In genomic region chr17:19239544-19239943, GRCh38 we compare ENCODE assay signal across 18 cellular contexts. TPM values are rescaled to one million over a fixed set of nuclear protein-coding genes. Genes with fewer than 3 reads are reported as not detected.
DNase-seq lines count a peak whose midpoint lies in the region; ATAC-seq and TF ChIP-seq lines count a peak whose summit lies in the region.
"Had no signal": no experiment of that assay in that cellular context is flagged by ENCODE, and none has a peak within 500 bp of the region (broad histone marks: within the 10 kb centered on the region; RNA-seq: fewer than 3 reads in every experiment).

No MANE protein-coding gene starts in this region.

- H3K4me1 ChIP-seq in gastroesophageal sphincter: peaks cover 0 to 55% (median 16%) of the 10 kb centered on the region in 3 donors
- H3K4me1 ChIP-seq in tibial artery: peaks cover 0 to 51% (median 18%) of the 10 kb centered on the region in 4 donors
- no peaks in the 10 kb centered on the region for H3K4me1 ChIP-seq in BE2C

- intact Hi-C loops in tibial artery (cut with DNase I; ENCODE audit: low total_unique reads): no loop called here

- H3K27ac ChIP-seq in gastroesophageal sphincter (peak overlapping the region in 3 of 4 donors; percentile 34 to 92 (median 90)), neural cell (ENCODE audit: low read length) (no peak overlapping the region), tibial artery (peak overlapping the region; percentile 83 to 93)

- no peak overlapping the region for H3K4me2 ChIP-seq in neural cell (ENCODE audit: low read length)

- H4K20me1 ChIP-seq in neural cell (ENCODE audit: insufficient read depth): no peaks in the 10 kb centered on the region

- TF ChIP-seq RAD21 in neural cell (conservative IDR thresholded peaks at IDR 0.05): no peak

- H3K27me3 ChIP-seq in gastroesophageal sphincter (no peaks in the 10 kb centered on the region), neural cell (ENCODE audit: insufficient read depth, low read depth, low read length) (no peaks in the 10 kb centered on the region), tibial artery (no peaks in the 10 kb centered on the region), BE2C (no peaks in the 10 kb centered on the region)

- no peak for ATAC-seq in gastroesophageal sphincter
- ATAC-seq: activated CD8-positive, alpha-beta memory T cell treated with anti-CD3 and anti-CD28 coated beads, Interleukin-2, amount 10 ng/mL, durations not matched to agents 7 days and 5 days had no signal

- H3K9me3 ChIP-seq in gastroesophageal sphincter: no peaks in the 10 kb centered on the region
- H3K9me3 ChIP-seq in neural cell (ENCODE audit: low read length): no peaks in the 10 kb centered on the region
- H3K9me3 ChIP-seq in tibial artery: no peaks in the 10 kb centered on the region
- no peaks in the 10 kb centered on the region for H3K9me3 ChIP-seq in BE2C

- DNase-seq in amniotic epithelial cell (ENCODE audit: low read depth): peak; percentile 43
- DNase-seq in tibial artery: peak in 1 of 2 donors; percentile 28
- no peak for DNase-seq in NCI-H2171 treated with DMSO at 0.1 percent for 48 hours (lab: John Stamatoyannopoulos, UW)
- no peak for DNase-seq in BE2C
- DNase-seq in Ammon's horn (ENCODE audit: low spot score): no peak
- DNase-seq: activated CD8-positive, alpha-beta memory T cell treated with anti-CD3 and anti-CD28 coated beads, Interleukin-2, amount 10 ng/mL, durations not matched to agents 7 days and 5 days; activated naive CD8-positive, alpha-beta T cell treated with anti-CD3 and anti-CD28 coated beads for 36 hours; CD8-positive, alpha-beta memory T cell; foreskin fibroblast; islet precursor cell; KBM-7; NCI-H1694; NCI-H774; SHP77 treated with DMSO at 0.1 percent for 48 hours; stimulated activated CD4-positive, alpha-beta T cell treated with anti-CD3 and anti-CD28 coated beads, Interleukin-4, amount 100 ng/mL, for 24 hours; stimulated activated naive CD4-positive, alpha-beta T cell had no signal

- TF ChIP-seq EP300 in gastroesophageal sphincter (IDR thresholded peaks at IDR 0.05) (no peak), neural cell (conservative IDR thresholded peaks at IDR 0.05; ENCODE audit: poor library complexity, severe bottlenecking) (no peak)

- no peak for TF ChIP-seq CTCF in gastroesophageal sphincter (IDR thresholded peaks at IDR 0.05)
- no peak for TF ChIP-seq CTCF in neural cell (IDR thresholded peaks at IDR 0.05; ENCODE audit: poor library complexity, severe bottlenecking)
- no peak for TF ChIP-seq CTCF in tibial artery (IDR thresholded peaks at IDR 0.05)
- TF ChIP-seq CTCF in BE2C (IDR thresholded peaks at IDR 0.05; ENCODE audit: low read depth, low read length): no peak

- no peak overlapping the region for H2AFZ ChIP-seq in neural cell (ENCODE audit: low read depth, low read length)

- no peaks in the 10 kb centered on the region for H3K9me2 ChIP-seq in neural cell (ENCODE audit: insufficient read depth, low read length)

- H3F3A ChIP-seq in neural cell (ENCODE audit: insufficient read depth, low read length, poor library complexity, severe bottlenecking): no peaks in the 10 kb centered on the region

- H3K36me3 ChIP-seq in gastroesophageal sphincter: no peaks in the 10 kb centered on the region
- no peaks in the 10 kb centered on the region for H3K36me3 ChIP-seq in neural cell (ENCODE audit: insufficient read depth, low read length)
- H3K36me3 ChIP-seq in tibial artery: no peaks in the 10 kb centered on the region
- no peaks in the 10 kb centered on the region for H3K36me3 ChIP-seq in BE2C

- H3K4me3 ChIP-seq in gastroesophageal sphincter (no peak overlapping the region), neural cell (ENCODE audit: low read length) (peak overlapping the region; percentile 24), tibial artery (no peak overlapping the region), BE2C (ENCODE audit: low read depth, low read length) (no peak overlapping the region)

- WGBS in gastroesophageal sphincter (ENCODE audit: low coverage in 1 of 2), 2 donors: 19 to 25% methylated on average over 4 to 6 of the region's 6 CpGs

- no peak for TF ChIP-seq POLR2A in gastroesophageal sphincter (IDR thresholded peaks at IDR 0.05)

- H3K9ac ChIP-seq in neural cell (ENCODE audit: low read length): no peak overlapping the region

- peaks cover 40% of the 10 kb centered on the region for H3K79me2 ChIP-seq in neural cell (replicated peaks; ENCODE audit: insufficient read depth, low read length)

TF ChIP-seq in neural cell, 6 proteins besides CTCF, POLR2A, EP300 and RAD21:
- TF ChIP-seq REST (IDR thresholded peaks at IDR 0.05; ENCODE audit: borderline replicate concordance) (no peak), TAF1 (IDR thresholded peaks at IDR 0.05; ENCODE audit: low read depth) (no peak), EZH2 (IDR thresholded peaks at IDR 0.05; ENCODE audit: borderline replicate concordance, insufficient read depth, low read length, poor library complexity, severe bottlenecking) (no peak), SMC3 (conservative IDR thresholded peaks at IDR 0.05; ENCODE audit: poor library complexity) (no peak), MXI1 (conservative IDR thresholded peaks at IDR 0.05; ENCODE audit: poor library complexity, severe bottlenecking) (no peak), POLR2AphosphoS5 (IDR thresholded peaks at IDR 0.05) (no peak)

RNA-seq across cellular contexts. Expression of gene EPN2, which starts 2.4 kb away (rescaled TPM):
- 100 to 1,000 TPM in 1 of 4 donors, 10 to 100 TPM in 3; 30.7 to 156 (median 45.1) TPM for total RNA-seq in gastroesophageal sphincter
- 34.0 and 37.8 TPM in 2 replicates for polyA plus RNA-seq in neural cell
- polyA minus RNA-seq in neural cell: 65.0 and 75.6 TPM in 2 replicates
- polyA plus RNA-seq in BE2C (2012; ENCODE audit: insufficient read depth, insufficient read length, low read depth): 12.0 TPM
